In genomic region chr9:28289732-28290131, GRCh38 we compare ENCODE assay signal across 21 cellular contexts.
"Had no signal": no experiment of that assay in that cellular context is flagged by ENCODE, and none has a peak within 500 bp of the region (broad histone marks: within the 10 kb centered on the region; RNA-seq: fewer than 3 reads in every experiment).

No MANE protein-coding gene starts in this region.

- H3K4me1 Mint-ChIP-seq: memory B cell; stimulated activated naive CD8-positive, alpha-beta T cell treated with anti-CD3 and anti-CD28 coated beads, Interleukin-15, amount 100 ng/mL, for 72 hours had no signal

- H3K79me2 ChIP-seq: hepatocyte had no signal

- ATAC-seq: activated naive CD4-positive, alpha-beta T cell treated with anti-CD3 and anti-CD28 coated beads, Interleukin-2, amount 50 U/mL, for 72 hours; activated T-cell treated with anti-CD3 and anti-CD28 coated beads, Interleukin-2, amount 50 U/mL, for 4 hours; body of pancreas; stimulated activated naive CD8-positive, alpha-beta T cell treated with anti-CD3 and anti-CD28 coated beads, Interleukin-15, amount 100 ng/mL, for 72 hours had no signal

- H2AFZ ChIP-seq: hepatocyte had no signal

- H3K27ac Mint-ChIP-seq: activated naive CD4-positive, alpha-beta T cell treated with anti-CD3 and anti-CD28 coated beads, Interleukin-2, amount 50 U/mL, for 72 hours; memory B cell; nephron progenitor cell; stimulated activated naive CD8-positive, alpha-beta T cell treated with anti-CD3 and anti-CD28 coated beads, Interleukin-15, amount 100 ng/mL, for 72 hours; T-helper 2 cell treated with Interferon-gamma antibody and Interleukin-4, amounts not matched to agents 5 μg/mL and 100 μg/mL, for 36 hours had no signal

- H3K9me3 Mint-ChIP-seq: activated T-cell treated with anti-CD3 and anti-CD28 coated beads, Interleukin-2, amount 50 U/mL, for 4 hours; memory B cell had no signal

- H3K27ac ChIP-seq: body of pancreas, hepatocyte, left ventricle myocardium inferior, ovary, skin epidermis, testis had no signal

- H3K4me1 ChIP-seq: body of pancreas, left ventricle myocardium inferior, testis had no signal

- H3K27me3 Mint-ChIP-seq: memory B cell; stimulated activated naive CD8-positive, alpha-beta T cell treated with anti-CD3 and anti-CD28 coated beads, Interleukin-15, amount 100 ng/mL, for 72 hours had no signal

- H3K36me3 Mint-ChIP-seq: activated naive CD4-positive, alpha-beta T cell treated with anti-CD3 and anti-CD28 coated beads, Interleukin-2, amount 50 U/mL, for 72 hours; memory B cell had no signal

- H3K4me3 ChIP-seq: body of pancreas, hepatocyte, left ventricle myocardium inferior, ovary, skin epidermis, testis had no signal

- H3K27me3 ChIP-seq: body of pancreas, hepatocyte, ovary, testis had no signal

- H3K9me3 ChIP-seq: body of pancreas, left ventricle myocardium inferior, ovary, testis had no signal

- H3K4me3 Mint-ChIP-seq: activated T-cell treated with anti-CD3 and anti-CD28 coated beads, Interleukin-2, amount 50 U/mL, for 4 hours; memory B cell; nephron progenitor cell; stimulated activated naive CD8-positive, alpha-beta T cell treated with anti-CD3 and anti-CD28 coated beads, Interleukin-15, amount 100 ng/mL, for 72 hours; T-helper 2 cell treated with Interferon-gamma antibody and Interleukin-4, amounts not matched to agents 5 μg/mL and 100 μg/mL, for 36 hours had no signal

- DNase-seq: activated CD4-positive, alpha-beta T cell treated with anti-CD3 and anti-CD28 coated beads, Interleukin-2, amount 50 U/mL, for 4 hours; activated CD4-positive, CD25-positive, alpha-beta regulatory T cell treated with anti-CD3 and anti-CD28 coated beads, Interleukin-2, amount 50 U/mL, for 72 hours; activated effector memory CD4-positive, alpha-beta T cell treated with anti-CD3 and anti-CD28 coated beads, Interleukin-2, amount 50 U/mL, for 16 hours; activated T-cell treated with anti-CD3 and anti-CD28 coated beads, Interleukin-2, amount 50 U/mL, for 4 hours; amniotic stem cell; body of pancreas; central memory CD4-positive, alpha-beta T cell; cortex of kidney; effector CD8-positive, alpha-beta T cell; erythroblast; left ventricle myocardium inferior; nephron progenitor cell; ovary; stimulated activated CD4-positive, alpha-beta T cell treated with anti-CD3 and anti-CD28 coated beads, Interleukin-4, amount 100 ng/mL, for 4 hours; stimulated activated naive CD8-positive, alpha-beta T cell treated with anti-CD3 and anti-CD28 coated beads, Interleukin-15, amount 100 ng/mL, for 72 hours; testis had no signal

- H3K36me3 ChIP-seq: left ventricle myocardium inferior, ovary had no signal

- H3K4me2 ChIP-seq: hepatocyte had no signal
